In the genomic region with DNA sequence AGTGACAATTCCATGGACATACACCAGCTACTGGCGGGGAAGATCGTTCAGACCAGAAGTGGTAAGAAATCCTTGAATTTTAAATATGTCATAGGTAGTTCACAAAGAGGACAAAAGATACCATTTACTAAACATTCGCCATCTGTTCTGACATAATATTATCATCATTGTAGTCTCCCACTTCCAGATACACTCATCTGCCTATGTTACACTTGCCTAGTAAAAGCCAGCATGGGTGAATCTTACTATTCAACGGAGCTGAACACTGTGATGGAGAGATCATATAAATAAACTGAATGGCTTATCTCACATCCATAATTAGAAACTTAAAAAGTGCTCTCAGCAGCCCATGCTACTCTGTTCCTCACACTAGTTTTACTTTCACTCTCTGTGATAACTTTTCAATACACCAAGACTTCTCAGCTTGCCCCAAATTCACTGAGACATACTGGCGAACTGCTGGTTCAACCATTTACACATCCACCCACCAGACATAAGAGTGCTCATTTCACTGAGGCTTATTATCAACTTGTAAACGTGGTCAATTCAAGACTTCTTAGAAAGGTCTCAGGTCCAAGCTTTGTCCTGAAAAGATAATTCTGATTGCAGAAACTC, we compare ENCODE assay signal across 8 cellular contexts. TPM values are rescaled to one million over a fixed set of nuclear protein-coding genes. Genes with fewer than 3 reads are reported as not detected.
DNase-seq lines count a peak whose midpoint lies in the region; ATAC-seq, FAIRE-seq and TF ChIP-seq lines count a peak whose summit lies in the region.

No MANE protein-coding gene starts in this region.

- H3K27ac ChIP-seq in KMS-11 (peak overlapping the region; percentile 99), GM12878 (ENCODE audit: control insufficient read depth, insufficient read depth) (peak overlapping the region; percentile 98), left lung (peak overlapping the region; percentile 99), tibial nerve (peak overlapping the region; percentile 97 to 100 (median 98))

- no peak for FAIRE-seq in GM12878 (lab: Jason Lieb, UNC)

- no peaks in the 10 kb centered on the region for H3K9me3 ChIP-seq in GM12878 (replicated peaks; ENCODE audit: control insufficient read depth, insufficient read depth, low read length)
- H3K9me3 ChIP-seq in left lung, result no peaks in the 10 kb centered on the region
- H3K9me3 ChIP-seq in tibial nerve, result no peaks in the 10 kb centered on the region

- SMC1A ChIA-PET in GM12878 (lab: Charles Lee; ENCODE audit: uncharacterized antibody, unreplicated experiment), result interaction anchor here (0.7 to 4.6 kb wide), 29 partner anchors 8 to 501 kb away, joined by 3 to 22 read pairs (median 4); partner anchors contain the start of genes METTL13 and VAMP4

- H4K20me1 ChIP-seq in KMS-11 (ENCODE audit: insufficient read depth), result peaks cover 38% of the 10 kb centered on the region
- peaks cover 6% of the 10 kb centered on the region for H4K20me1 ChIP-seq in GM12878 (ENCODE audit: control insufficient read depth, insufficient read depth)

- BruUV-seq in GM12878 (replicated peaks; lab: Mats Ljungman, UMichigan), result TSS peak; percentile 90

- H3K27me3 ChIP-seq in KMS-11 (ENCODE audit: insufficient read depth, low read depth) (no peaks in the 10 kb centered on the region), GM12878 (replicated peaks in 1 of 2; ENCODE audit: control insufficient read depth in 2 of 2, insufficient read depth in 2 of 2, low read length in 1 of 2) (no peaks in the 10 kb centered on the region), left lung (no peaks in the 10 kb centered on the region), tibial nerve (no peaks in the 10 kb centered on the region)

- WGBS in GM12878 (ENCODE audit: insufficient coverage, insufficient replicate concordance, low lambda C conversion rate, missing lambda C conversion rate), result 1% methylated on average over 6 of the region's 6 CpGs
- 25% methylated on average over 6 of the region's 6 CpGs for WGBS in tibial nerve, 2 donors

- POLR2A ChIA-PET in GM12878 (lab: Charles Lee), result interaction anchor here (0.6 to 2.3 kb wide), 8 partner anchors 22 to 298 kb away, joined by 3 to 10 read pairs (median 4); partner anchors contain the start of genes FMO4 and VAMP4

- TF ChIP-seq RAD21 in GM12878 (IDR thresholded peaks at IDR 0.05; ENCODE audit: insufficient read depth, low read depth, low read length), result no peak

- H3K4me1 ChIP-seq in KMS-11 (ENCODE audit: low read depth, poor library complexity, severe bottlenecking), result peaks cover 39% of the 10 kb centered on the region
- no peaks in the 10 kb centered on the region; the same call in 1 of the 2 replicates for H3K4me1 ChIP-seq in GM12878 (ENCODE audit: control insufficient read depth, insufficient read depth, low read length)
- peaks cover 18 to 39% of the 10 kb centered on the region in 2 donors for H3K4me1 ChIP-seq in left lung
- peaks cover 0 to 41% (median 17%) of the 10 kb centered on the region in 4 donors for H3K4me1 ChIP-seq in tibial nerve

- CTCF ChIA-PET in GM12878 (lab: Yijun Ruan, JAX), result interaction anchor here (0.6 to 3.7 kb wide), 46 partner anchors 8 to 809 kb away, joined by 3 to 27 read pairs (median 4); partner anchors contain the start of genes FMO4, MYOCOS and VAMP4

- DNase-seq in GM12878 (ENCODE audit: low read depth, low spot score) (no peak), left lung (no peak), tibial nerve (ENCODE audit: low spot score in 2 of 2) (no peak), NCI-H187 treated with DMSO at 0.1 percent for 48 hours (lab: John Stamatoyannopoulos, UW) (no peak), DMS153 treated with DMSO at 0.1 percent for 48 hours (lab: John Stamatoyannopoulos, UW; ENCODE audit: unreplicated experiment) (no peak)

- RAD21 ChIA-PET in GM12878 (lab: Charles Lee; ENCODE audit: unreplicated experiment), result interaction anchor here (0.7 to 2.1 kb wide), 25 partner anchors 8 to 366 kb away, joined by 3 to 15 read pairs (median 4); partner anchors contain the start of genes FMO4 and VAMP4

- H2AFZ ChIP-seq in KMS-11 (ENCODE audit: low read depth), result peak overlapping the region; percentile 86
- peak overlapping the region; percentile 97 for H2AFZ ChIP-seq in GM12878 (ENCODE audit: control insufficient read depth, low read depth, low read length)

- H3K36me3 ChIP-seq in KMS-11 (ENCODE audit: insufficient read depth), result no peaks in the 10 kb centered on the region; the same call in 1 of the 2 replicates
- no peaks in the 10 kb centered on the region for H3K36me3 ChIP-seq in GM12878 (ENCODE audit: control insufficient read depth in 2 of 2, insufficient read depth in 2 of 2, low read length in 1 of 2)
- peaks cover 0 to 6% of the 10 kb centered on the region in 2 donors for H3K36me3 ChIP-seq in left lung
- peaks cover 0 to under 1% (median 0%) of the 10 kb centered on the region in 3 donors for H3K36me3 ChIP-seq in tibial nerve

- H3K4me2 ChIP-seq in KMS-11, result peak overlapping the region; percentile 83
- peak overlapping the region; percentile 23 for H3K4me2 ChIP-seq in GM12878 (ENCODE audit: control insufficient read depth, insufficient read depth)

- intact Hi-C loops in GM12878 (cut with micrococcal nuclease; ENCODE audit: unreplicated experiment), result loop anchor here (2.0 to 10.0 kb wide), 5 partner anchors 230 to 1410 kb away; partner anchors contain the start of genes KIFAP3, METTL13, SUCO and VAMP4
- intact Hi-C loops in left lung (cut with DNase I), result no loop called here

- in situ Hi-C loops in GM12878 (cut with MboI), result no loop called here

- TF ChIP-seq EP300 in GM12878 (IDR thresholded peaks at IDR 0.05; ENCODE audit: borderline replicate concordance in 1 of 2, control insufficient read depth in 1 of 2, low read depth in 2 of 2, low read length in 2 of 2), result no peak
- TF ChIP-seq EP300 in tibial nerve (IDR thresholded peaks at IDR 0.05), result no peak

- peak; percentile 40 for ATAC-seq in GM18499 (IDR thresholded peaks at IDR 0.05; ENCODE audit: insufficient read depth, unreplicated experiment)
- ATAC-seq in GM21786 (IDR thresholded peaks at IDR 0.05; ENCODE audit: unreplicated experiment), result peak; percentile 55
- peak; percentile 68 for ATAC-seq in GM12878
- ATAC-seq in left lung, result peak; percentile 59

- H3K79me2 ChIP-seq in KMS-11 (ENCODE audit: insufficient read depth, low read depth) (peaks cover 46% of the 10 kb centered on the region), GM12878 (ENCODE audit: control insufficient read depth, insufficient read depth, low read length) (peaks cover 47% of the 10 kb centered on the region)

- H3K9ac ChIP-seq in KMS-11 (peak overlapping the region; percentile 99), GM12878 (ENCODE audit: control insufficient read depth, insufficient read depth, low read length) (peak overlapping the region; percentile 98)

- TF ChIP-seq POLR2A in GM12878 (IDR thresholded peaks at IDR 0.05; ENCODE audit: low read depth, low read length), result no peak
- TF ChIP-seq POLR2A in tibial nerve (IDR thresholded peaks at IDR 0.05), result no peak

- peak; percentile 87; the same call in 1 of the 2 replicates for TF ChIP-seq CTCF in KMS-11 (conservative IDR thresholded peaks at IDR 0.05; ENCODE audit: low read depth, low read length)
- TF ChIP-seq CTCF in GM12878 (IDR thresholded peaks at IDR 0.05 in 2 of 3, conservative IDR thresholded peaks at IDR 0.05 in 1 of 3; ENCODE audit: control insufficient read depth in 2 of 3, extremely low read depth in 1 of 3, insufficient read depth in 1 of 3, low read depth in 3 of 3, low read length in 3 of 3), result no peak
- TF ChIP-seq CTCF in left lung (IDR thresholded peaks at IDR 0.05), result peak; percentile 57 to 65
- no peak for TF ChIP-seq CTCF in tibial nerve (IDR thresholded peaks at IDR 0.05)

- H3K4me3 ChIP-seq in KMS-11 (IDR thresholded peaks at IDR 0.05; ENCODE audit: insufficient read depth, low read depth, low read length), result peak overlapping the region; percentile 79
- H3K4me3 ChIP-seq in GM12878, result peak overlapping the region; percentile 92
- H3K4me3 ChIP-seq in left lung, result peak overlapping the region; percentile 82 to 99
- peak overlapping the region; percentile 57 to 98 (median 86) for H3K4me3 ChIP-seq in tibial nerve

TF ChIP-seq in GM12878, 131 proteins besides CTCF, POLR2A, EP300 and RAD21 (continues in another document):
- TF ChIP-seq RELB (IDR thresholded peaks at IDR 0.05; ENCODE audit: low read depth) (peak; percentile 58; the same call in 1 of the 2 replicates), SMAD5 (IDR thresholded peaks at IDR 0.05; ENCODE audit: low read depth) (no peak; the same call in 1 of the 2 replicates), SPI1 (IDR thresholded peaks at IDR 0.05; ENCODE audit: borderline replicate concordance, insufficient read depth, low read depth, low read length) (peak; percentile 44; the same call in 1 of the 2 replicates)

RNA-seq across cellular contexts. Expression of gene PRRC2C, which starts 0.5 kb away (rescaled TPM):
- total RNA-seq in GM12878 (2013; cell fraction: nucleolus; rRNA removed), result 179 and 193 TPM in 2 replicates
- total RNA-seq in GM12878 (2014; rRNA removed) (72.6 and 72.9 TPM in 2 replicates), GM12878 (2014; rRNA removed; fragmentation: Illumina TruSeq; extraction: Trizol) (73.3 and 81.9 TPM in 2 replicates), GM12878 (2021) (180 and 182 TPM in 2 replicates), left lung (100 to 1,000 TPM; 120 to 155 TPM), tibial nerve (10 to 100 TPM; 69.8 to 91.6 (median 80.2) TPM)
- 71.5 TPM for polyA plus RNA-seq in GM12878 (2011; ENCODE audit: low read depth)
- polyA plus RNA-seq in GM12878 (2011; rRNA removed) (88.9 and 95.8 TPM in 2 replicates), GM12878 (2014; fragmentation: Illumina TruSeq; extraction: Trizol) (152 and 182 TPM in 2 replicates), GM12878 (2014; fragmentation: Nextera tagmentation; extraction: Ambion mirVana) (10 to 100 TPM; 53.4 to 74.2 TPM), GM12878 (2014; rRNA removed) (80.2 and 87.9 TPM in 2 replicates), GM12878 (2016; fragmentation: Nextera tagmentation; extraction: Ambion mirVana) (100 to 1,000 TPM; 122 to 128 TPM)
- 99.8 and 140 TPM in 2 replicates for polyA plus RNA-seq in GM12878 (2011; cell fraction: cytosol; rRNA removed)
- polyA plus RNA-seq in GM12878 (2011; cell fraction: nucleus; rRNA removed), result 70.7 and 80.7 TPM in 2 replicates
- polyA plus RNA-seq in GM12878 (2012), result 74.9 and 86.2 TPM in 2 replicates
- 110 and 111 TPM in 2 replicates for polyA minus RNA-seq in GM12878 (2011; rRNA and poly(A)+ RNA removed)
- polyA minus RNA-seq in GM12878 (2011; cell fraction: cytosol; rRNA and poly(A)+ RNA removed), result 61.1 and 93.8 TPM in 2 replicates
- 38.9 and 64.9 TPM in 2 replicates for polyA minus RNA-seq in GM12878 (2011; cell fraction: nucleus; rRNA and poly(A)+ RNA removed)

Comparison
In these comparisons a context has a peak if more than half of its experiments do, and no peak if none do; other contexts are left out.
1. CTCF ChIP-seq: peak in KMS-11 (single experiment) and left lung (2 of 2); none in GM12878 (0 of 3) and tibial nerve (0 of 5).
2. Peak in every context shown above with its lines, with median percentiles within 50 percentile points of each other: ATAC-seq, H3K27ac ChIP-seq and H3K4me3 ChIP-seq.